ENCODE assay signal across 13 cellular contexts in genomic region chr19:29785955-29786589, GRCh38. TPM values are rescaled to one million over a fixed set of nuclear protein-coding genes. Genes with fewer than 3 reads are reported as not detected.
DNase-seq lines count a peak whose midpoint lies in the region; ATAC-seq, FAIRE-seq and TF ChIP-seq lines count a peak whose summit lies in the region.
"Had no signal": no experiment of that assay in that cellular context is flagged by ENCODE, and none has a peak within 500 bp of the region (broad histone marks: within the 10 kb centered on the region; RNA-seq: fewer than 3 reads in every experiment).

No MANE protein-coding gene starts in this region.

- H3K4me2 ChIP-seq in GM12878 (ENCODE audit: control insufficient read depth, insufficient read depth), result no peak overlapping the region
- H3K4me2 ChIP-seq: BLaER1 had no signal

- ATAC-seq in activated T-cell treated with anti-CD3 and anti-CD28 coated beads, Interleukin-2, amount 50 U/mL, for 4 hours, result no peak
- peak; percentile 78 for ATAC-seq in GM12878

- no peak overlapping the region for H3K9ac ChIP-seq in GM12878 (ENCODE audit: control insufficient read depth, insufficient read depth, low read length)
- H3K9ac ChIP-seq: BLaER1 had no signal

- no peaks in the 10 kb centered on the region for H4K20me1 ChIP-seq in GM12878 (ENCODE audit: control insufficient read depth, insufficient read depth)
- H4K20me1 ChIP-seq: BLaER1 had no signal

- no peaks in the 10 kb centered on the region for H3K36me3 ChIP-seq in GM12878 (ENCODE audit: control insufficient read depth in 2 of 2, insufficient read depth in 2 of 2, low read length in 1 of 2)
- H3K36me3 ChIP-seq: BLaER1 had no signal

- no peaks in the 10 kb centered on the region for H3K27me3 Mint-ChIP-seq in activated T-cell treated with anti-CD3 and anti-CD28 coated beads, Interleukin-2, amount 50 U/mL, for 24 hours
- no peaks in the 10 kb centered on the region for H3K27me3 Mint-ChIP-seq in activated T-cell treated with anti-CD3 and anti-CD28 coated beads, Interleukin-2, amount 50 U/mL, for 4 hours (ENCODE audit: low read depth)

- H3K36me3 Mint-ChIP-seq in activated T-cell treated with anti-CD3 and anti-CD28 coated beads, Interleukin-2, amount 50 U/mL, for 24 hours (ENCODE audit: low read depth), result no peaks in the 10 kb centered on the region
- no peaks in the 10 kb centered on the region for H3K36me3 Mint-ChIP-seq in activated T-cell treated with anti-CD3 and anti-CD28 coated beads, Interleukin-2, amount 50 U/mL, for 4 hours (ENCODE audit: insufficient read depth)

- no peaks in the 10 kb centered on the region for H3K9me3 Mint-ChIP-seq in activated T-cell treated with anti-CD3 and anti-CD28 coated beads, Interleukin-2, amount 50 U/mL, for 24 hours
- no peaks in the 10 kb centered on the region for H3K9me3 Mint-ChIP-seq in activated T-cell treated with anti-CD3 and anti-CD28 coated beads, Interleukin-2, amount 50 U/mL, for 4 hours

- TF ChIP-seq EP300 in GM12878 (IDR thresholded peaks at IDR 0.05; ENCODE audit: borderline replicate concordance in 1 of 2, control insufficient read depth in 1 of 2, low read depth in 2 of 2, low read length in 2 of 2), result no peak

- no peaks in the 10 kb centered on the region for H3K4me1 ChIP-seq in GM12878 (ENCODE audit: control insufficient read depth, insufficient read depth, low read length)
- H3K4me1 ChIP-seq: BLaER1 had no signal

- intact Hi-C loops in GM12878 (cut with micrococcal nuclease; ENCODE audit: unreplicated experiment), result no loop called here

- peak; percentile 56 for TF ChIP-seq RAD21 in GM12878 (IDR thresholded peaks at IDR 0.05; ENCODE audit: insufficient read depth, low read depth, low read length)

- no TSS peak for BruUV-seq in GM12878 (replicated peaks; lab: Mats Ljungman, UMichigan)

- WGBS in GM12878 (ENCODE audit: insufficient coverage, insufficient replicate concordance, low lambda C conversion rate, missing lambda C conversion rate), result 49% methylated on average over 5 of the region's 5 CpGs

- H3K27ac Mint-ChIP-seq in activated T-cell treated with anti-CD3 and anti-CD28 coated beads, Interleukin-2, amount 50 U/mL, for 24 hours, result no peak overlapping the region

- no peaks in the 10 kb centered on the region for H3K9me3 ChIP-seq in GM12878 (replicated peaks; ENCODE audit: control insufficient read depth, insufficient read depth, low read length)
- H3K9me3 ChIP-seq: BLaER1 had no signal

- SMC1A ChIA-PET in GM12878 (lab: Charles Lee; ENCODE audit: uncharacterized antibody, unreplicated experiment), result interaction anchor here (1.5 kb wide), 2 partner anchors 87 to 89 kb away, joined by 4 to 5 read pairs; no protein-coding TSS in a partner anchor

- H3K27me3 ChIP-seq in GM12878 (replicated peaks in 1 of 2; ENCODE audit: control insufficient read depth in 2 of 2, insufficient read depth in 2 of 2, low read length in 1 of 2), result no peaks in the 10 kb centered on the region
- H3K27me3 ChIP-seq: BLaER1 had no signal

- H3K4me3 Mint-ChIP-seq in activated T-cell treated with anti-CD3 and anti-CD28 coated beads, Interleukin-2, amount 50 U/mL, for 24 hours, result no peak overlapping the region
- no peak overlapping the region for H3K4me3 Mint-ChIP-seq in activated T-cell treated with anti-CD3 and anti-CD28 coated beads, Interleukin-2, amount 50 U/mL, for 4 hours

- H3K4me3 ChIP-seq in GM12878, result no peak overlapping the region
- H3K4me3 ChIP-seq: BLaER1 had no signal

- no peak for TF ChIP-seq POLR2A in GM12878 (IDR thresholded peaks at IDR 0.05; ENCODE audit: low read depth, low read length)

- no peak overlapping the region for H3K27ac ChIP-seq in GM12878 (ENCODE audit: control insufficient read depth, insufficient read depth)
- H3K27ac ChIP-seq: BLaER1 had no signal

- H2AFZ ChIP-seq in GM12878 (ENCODE audit: control insufficient read depth, low read depth, low read length), result no peak overlapping the region

- POLR2A ChIA-PET in GM12878 (lab: Charles Lee), result no interaction called here

- in situ Hi-C loops in KBM-7 (cut with MboI; ENCODE audit: low pct_unique_long_range_greater_than_20kb, low sequenced_read_pairs), result no loop called here
- in situ Hi-C loops in GM12878 (cut with MboI), result no loop called here

- no peaks in the 10 kb centered on the region for H3K79me2 ChIP-seq in GM12878 (ENCODE audit: control insufficient read depth, insufficient read depth, low read length)

- no peaks in the 10 kb centered on the region for H3K4me1 Mint-ChIP-seq in activated T-cell treated with anti-CD3 and anti-CD28 coated beads, Interleukin-2, amount 50 U/mL, for 24 hours (ENCODE audit: low read depth)
- H3K4me1 Mint-ChIP-seq in activated T-cell treated with anti-CD3 and anti-CD28 coated beads, Interleukin-2, amount 50 U/mL, for 4 hours (ENCODE audit: low read depth), result no peaks in the 10 kb centered on the region

- FAIRE-seq in GM12878 (lab: Jason Lieb, UNC), result no peak
- FAIRE-seq: endometrium, urothelium cell line had no signal

- RAD21 ChIA-PET in GM12878 (lab: Charles Lee; ENCODE audit: unreplicated experiment), result interaction anchor here (0.9 to 1.9 kb wide), 2 partner anchors 71 to 86 kb away, joined by 3 to 9 read pairs; no protein-coding TSS in a partner anchor

- peak; percentile 37 for DNase-seq in activated T-cell treated with anti-CD3 and anti-CD28 coated beads, Interleukin-2, amount 50 U/mL, for 24 hours
- DNase-seq in activated T-cell treated with anti-CD3 and anti-CD28 coated beads, Interleukin-2, amount 50 U/mL, for 4 hours, result no peak
- DNase-seq in KBM-7 (peak; percentile 16), GM12878 (ENCODE audit: low read depth, low spot score) (no peak), kidney tubule cell (ENCODE audit: low spot score) (no peak), SIG-M5 (lab: John Stamatoyannopoulos, UW) (no peak), glomerular visceral epithelial cell (ENCODE audit: extremely low spot score) (no peak)
- DNase-seq in stimulated activated CD8-positive, alpha-beta memory T cell treated with anti-CD3 and anti-CD28 coated beads, Interleukin-4, amount 100 ng/mL, for 48 hours, result peak; percentile 43
- DNase-seq: activated CD4-positive, CD25-positive, alpha-beta regulatory T cell; nucleus accumbens had no signal

- peak; percentile 43 to 55 (median 47) for TF ChIP-seq CTCF in GM12878 (IDR thresholded peaks at IDR 0.05 in 2 of 3, conservative IDR thresholded peaks at IDR 0.05 in 1 of 3; ENCODE audit: control insufficient read depth in 2 of 3, extremely low read depth in 1 of 3, insufficient read depth in 1 of 3, low read depth in 3 of 3, low read length in 3 of 3)

- CTCF ChIA-PET in GM12878 (lab: Yijun Ruan, JAX), result interaction anchor here (0.7 to 3.2 kb wide), 9 partner anchors 7 to 182 kb away, joined by 3 to 21 read pairs (median 3); no protein-coding TSS in a partner anchor

TF ChIP-seq in GM12878, 131 proteins besides CTCF, POLR2A, EP300 and RAD21 (continues in another document):
- TF ChIP-seq TAF1 (IDR thresholded peaks at IDR 0.05; ENCODE audit: borderline replicate concordance, low read depth, low read length), result no peak
- TF ChIP-seq PKNOX1 (IDR thresholded peaks at IDR 0.05), result no peak
- no peak for TF ChIP-seq FOXK2 (IDR thresholded peaks at IDR 0.05)
- TF ChIP-seq BRCA1 (IDR thresholded peaks at IDR 0.05; ENCODE audit: low read depth, low read length), result no peak

RNA-seq across cellular contexts. Expression of gene CCNE1, which starts 25.7 kb away (rescaled TPM):
- total RNA-seq in activated T-cell treated with anti-CD3 and anti-CD28 coated beads, Interleukin-2, amount 50 U/mL, for 4 hours, result 10 to 100 TPM; 17.4 to 30.2 (median 26.7) TPM
- 4.8 and 8.6 TPM in 2 replicates for total RNA-seq in GM12878 (2013; cell fraction: nucleolus; rRNA removed)
- total RNA-seq in GM12878 (2014; rRNA removed) (42.2 and 43.7 TPM in 2 replicates), GM12878 (2014; rRNA removed; fragmentation: Illumina TruSeq; extraction: Trizol) (31.8 and 33.4 TPM in 2 replicates), GM12878 (2021) (35.7 and 41.9 TPM in 2 replicates)
- polyA plus RNA-seq in GM12878 (2011; ENCODE audit: low read depth), result 9.7 TPM
- polyA plus RNA-seq in GM12878 (2011; rRNA removed) (19.4 and 22.7 TPM in 2 replicates), GM12878 (2014; fragmentation: Illumina TruSeq; extraction: Trizol) (43.1 TPM in 2 replicates), GM12878 (2014; fragmentation: Nextera tagmentation; extraction: Ambion mirVana) (10 to 100 TPM in 1 of 2 experiments, 1 to 10 TPM in 1; 9.3 to 17.0 TPM), GM12878 (2014; rRNA removed) (44.2 and 46.0 TPM in 2 replicates), GM12878 (2016; fragmentation: Nextera tagmentation; extraction: Ambion mirVana) (10 to 100 TPM in 1 of 2 experiments, 1 to 10 TPM in 1; 6.3 to 39.7 TPM)
- 16.2 and 16.7 TPM in 2 replicates for polyA plus RNA-seq in GM12878 (2011; cell fraction: cytosol; rRNA removed)
- polyA plus RNA-seq in GM12878 (2011; cell fraction: nucleus; rRNA removed), result 29.6 and 35.5 TPM in 2 replicates
- polyA plus RNA-seq in GM12878 (2012), result 12.5 and 14.4 TPM in 2 replicates
- polyA minus RNA-seq in GM12878 (2011; rRNA and poly(A)+ RNA removed), result 9.9 and 15.7 TPM in 2 replicates
- polyA minus RNA-seq in GM12878 (2011; cell fraction: cytosol; rRNA and poly(A)+ RNA removed), result 3.9 and 9.9 TPM in 2 replicates
- 9.6 and 22.5 TPM in 2 replicates for polyA minus RNA-seq in GM12878 (2011; cell fraction: nucleus; rRNA and poly(A)+ RNA removed)

Comparison
In these comparisons a context has a peak if more than half of its experiments do, and no peak if none do; other contexts are left out.
1. DNase-seq: peak in activated T-cell treated with anti-CD3 and anti-CD28 coated beads, Interleukin-2, amount 50 U/mL, for 24 hours (single experiment), KBM-7 (single experiment) and stimulated activated CD8-positive, alpha-beta memory T cell treated with anti-CD3 and anti-CD28 coated beads, Interleukin-4, amount 100 ng/mL, for 48 hours (single experiment); none in activated T-cell treated with anti-CD3 and anti-CD28 coated beads, Interleukin-2, amount 50 U/mL, for 4 hours (single experiment), GM12878 (single experiment), kidney tubule cell (single experiment), SIG-M5 (single experiment) and glomerular visceral epithelial cell (single experiment).